Comparison of ENCODE assay signal across 25 cellular contexts in genomic region chr4:156948133-156948532, GRCh38. TPM values are rescaled to one million over a fixed set of nuclear protein-coding genes. Genes with fewer than 3 reads are reported as not detected.
DNase-seq lines count a peak whose midpoint lies in the region; ATAC-seq and TF ChIP-seq lines count a peak whose summit lies in the region.
"Had no signal": no experiment of that assay in that cellular context is flagged by ENCODE, and none has a peak within 500 bp of the region (broad histone marks: within the 10 kb centered on the region; RNA-seq: fewer than 3 reads in every experiment).

No MANE protein-coding gene starts in this region.

- H3K27ac ChIP-seq in stomach smooth muscle (ENCODE audit: low read length): peak overlapping the region; percentile 81
- H3K27ac ChIP-seq: adrenal gland, right lobe of liver had no signal

- DNase-seq in NCI-H446 treated with DMSO at 0.1 percent for 48 hours (lab: John Stamatoyannopoulos, UW) (peak; percentile 61), chondrocyte (ENCODE audit: low spot score) (no peak), mesothelial cell of epicardium (ENCODE audit: low spot score in 2 of 2, unreplicated experiment in 2 of 2) (no peak), type B pancreatic cell (ENCODE audit: extremely low spot score, unreplicated experiment) (no peak), mucosa of descending colon (no peak)
- no peak for DNase-seq in activated effector memory CD4-positive, alpha-beta T cell treated with Interleukin-2 at 50 U/mL for 16 hours
- DNase-seq: activated CD4-positive, alpha-beta T cell treated with anti-CD3 and anti-CD28 coated beads for 4 hours; activated gamma-delta T cell treated with Interleukin-2 at 50 U/mL for 16 hours; adrenal gland; CD4-positive, alpha-beta T cell; effector CD8-positive, alpha-beta T cell; immature natural killer cell; Karpas-422; NCI-H1092 treated with DMSO at 0.1 percent for 48 hours; NCI-H2107; NCI-H526 treated with DMSO at 0.1 percent for 48 hours; ovary; right lobe of liver; T-helper 1 cell had no signal

- intact Hi-C loops in mucosa of descending colon (cut with DNase I, micrococcal nuclease): no loop called here

- H3K4me1 Mint-ChIP-seq in chondrocyte (ENCODE audit: low read depth): peaks cover 97% of the 10 kb centered on the region
- peaks cover 88% of the 10 kb centered on the region for H3K4me1 Mint-ChIP-seq in mesothelial cell of epicardium
- peaks cover 78% of the 10 kb centered on the region for H3K4me1 Mint-ChIP-seq in type B pancreatic cell (ENCODE audit: unreplicated experiment)
- H3K4me1 Mint-ChIP-seq: central memory CD8-positive, alpha-beta T cell; immature natural killer cell; stimulated activated memory B cell treated with anti-CD40 and anti-IgM and Interleukin-4, amounts not matched to agents 10 μg/mL and 1 μg/mL and 100 μg/mL, for 72 hours had no signal

- H3K27me3 ChIP-seq in stomach smooth muscle (ENCODE audit: control insufficient read depth in 1 of 2, insufficient read depth in 2 of 2, low read length in 2 of 2): no peaks in the 10 kb centered on the region
- H3K27me3 ChIP-seq: adrenal gland, ovary, right lobe of liver, tibial nerve had no signal

- H3K36me3 Mint-ChIP-seq in chondrocyte (ENCODE audit: low read depth) (no peaks in the 10 kb centered on the region), mesothelial cell of epicardium (no peaks in the 10 kb centered on the region), type B pancreatic cell (no peaks in the 10 kb centered on the region)
- H3K36me3 Mint-ChIP-seq: immature natural killer cell; stimulated activated memory B cell treated with anti-CD40 and anti-IgM and Interleukin-4, amounts not matched to agents 10 μg/mL and 1 μg/mL and 100 μg/mL, for 72 hours had no signal

- peak overlapping the region in 1 of 2 donors; percentile 20 for H3K9ac ChIP-seq in stomach smooth muscle (ENCODE audit: low read length in 2 of 2)

- H3K36me3 ChIP-seq in stomach smooth muscle (ENCODE audit: control insufficient read depth in 2 of 2, insufficient read depth in 2 of 2, low read length in 2 of 2) (no peaks in the 10 kb centered on the region), mucosa of descending colon (ENCODE audit: low read depth) (no peaks in the 10 kb centered on the region)
- H3K36me3 ChIP-seq: adrenal gland, ovary, right lobe of liver, tibial nerve had no signal

- peaks cover 22% of the 10 kb centered on the region for H3K4me1 ChIP-seq in stomach smooth muscle (ENCODE audit: control insufficient read depth, insufficient read depth, low read length)
- H3K4me1 ChIP-seq in mucosa of descending colon (ENCODE audit: low read depth): no peaks in the 10 kb centered on the region

- H3K27ac Mint-ChIP-seq in chondrocyte (ENCODE audit: unreplicated experiment) (peak overlapping the region; percentile 92), mesothelial cell of epicardium (peak overlapping the region; percentile 66), type B pancreatic cell (no peak overlapping the region)
- H3K27ac Mint-ChIP-seq: CD4-positive, alpha-beta T cell; immature natural killer cell; stimulated activated memory B cell treated with anti-CD40 and anti-IgM and Interleukin-4, amounts not matched to agents 10 μg/mL and 1 μg/mL and 100 μg/mL, for 72 hours had no signal

- no peak for ATAC-seq in GM21717 (IDR thresholded peaks at IDR 0.05; ENCODE audit: unreplicated experiment)
- ATAC-seq in mucosa of descending colon: no peak
- ATAC-seq: HCT116; right lobe of liver; stimulated activated memory B cell treated with anti-CD40 and anti-IgM and Interleukin-4, amounts not matched to agents 10 μg/mL and 1 μg/mL and 100 μg/mL, for 72 hours had no signal

- H3K27me3 Mint-ChIP-seq in chondrocyte (ENCODE audit: low read depth) (no peaks in the 10 kb centered on the region), mesothelial cell of epicardium (ENCODE audit: low read depth) (no peaks in the 10 kb centered on the region), type B pancreatic cell (no peaks in the 10 kb centered on the region)
- H3K27me3 Mint-ChIP-seq: CD4-positive, alpha-beta T cell; central memory CD8-positive, alpha-beta T cell; stimulated activated memory B cell treated with anti-CD40 and anti-IgM and Interleukin-4, amounts not matched to agents 10 μg/mL and 1 μg/mL and 100 μg/mL, for 72 hours had no signal

- H3K9me3 ChIP-seq in stomach smooth muscle (ENCODE audit: control insufficient read depth in 2 of 2, low read length in 2 of 2) (no peaks in the 10 kb centered on the region), mucosa of descending colon (no peaks in the 10 kb centered on the region)
- H3K9me3 ChIP-seq: adrenal gland, ovary, right lobe of liver, tibial nerve had no signal

- TF ChIP-seq CTCF in chondrocyte (IDR thresholded peaks at IDR 0.05) (peak; percentile 8), mesothelial cell of epicardium (IDR thresholded peaks at IDR 0.05; ENCODE audit: unreplicated experiment) (no peak), type B pancreatic cell (conservative IDR thresholded peaks at IDR 0.05) (no peak), mucosa of descending colon (IDR thresholded peaks at IDR 0.05) (no peak)

- peak overlapping the region; percentile 35 for H3K4me3 Mint-ChIP-seq in chondrocyte (ENCODE audit: unreplicated experiment)
- H3K4me3 Mint-ChIP-seq in mesothelial cell of epicardium: no peak overlapping the region
- H3K4me3 Mint-ChIP-seq in type B pancreatic cell: no peak overlapping the region
- H3K4me3 Mint-ChIP-seq: CD4-positive, alpha-beta T cell; central memory CD8-positive, alpha-beta T cell; immature natural killer cell; stimulated activated memory B cell treated with anti-CD40 and anti-IgM and Interleukin-4, amounts not matched to agents 10 μg/mL and 1 μg/mL and 100 μg/mL, for 72 hours had no signal

- peak overlapping the region in 1 of 2 donors; percentile 24 for H3K4me3 ChIP-seq in stomach smooth muscle (ENCODE audit: low read length in 2 of 2)
- no peak overlapping the region for H3K4me3 ChIP-seq in mucosa of descending colon
- H3K4me3 ChIP-seq: adrenal gland, ovary, right lobe of liver, tibial nerve had no signal

- no peaks in the 10 kb centered on the region for H3K9me3 Mint-ChIP-seq in chondrocyte (ENCODE audit: low read depth)
- H3K9me3 Mint-ChIP-seq in mesothelial cell of epicardium: no peaks in the 10 kb centered on the region
- H3K9me3 Mint-ChIP-seq in type B pancreatic cell: no peaks in the 10 kb centered on the region
- H3K9me3 Mint-ChIP-seq: CD4-positive, alpha-beta T cell had no signal

RNA-seq across cellular contexts. Expression of gene PDGFC, which starts 23.5 kb away (rescaled TPM):
- total RNA-seq in chondrocyte: 70.0 to 131 TPM (median 70.9 TPM) in 3 replicates
- 80.5 to 86.0 TPM (median 83.5 TPM) in 3 replicates for total RNA-seq in mesothelial cell of epicardium
- total RNA-seq in type B pancreatic cell (ENCODE audit: low replicate concordance): 18.1 and 39.9 TPM in 2 replicates
- 10 to 100 TPM in 1 of 3 donors, 1 to 10 TPM in 2; 3.9 to 27.9 (median 6.1) TPM for total RNA-seq in mucosa of descending colon
- total RNA-seq: CD4-positive, alpha-beta T cell had no signal
